In the genomic region with DNA sequence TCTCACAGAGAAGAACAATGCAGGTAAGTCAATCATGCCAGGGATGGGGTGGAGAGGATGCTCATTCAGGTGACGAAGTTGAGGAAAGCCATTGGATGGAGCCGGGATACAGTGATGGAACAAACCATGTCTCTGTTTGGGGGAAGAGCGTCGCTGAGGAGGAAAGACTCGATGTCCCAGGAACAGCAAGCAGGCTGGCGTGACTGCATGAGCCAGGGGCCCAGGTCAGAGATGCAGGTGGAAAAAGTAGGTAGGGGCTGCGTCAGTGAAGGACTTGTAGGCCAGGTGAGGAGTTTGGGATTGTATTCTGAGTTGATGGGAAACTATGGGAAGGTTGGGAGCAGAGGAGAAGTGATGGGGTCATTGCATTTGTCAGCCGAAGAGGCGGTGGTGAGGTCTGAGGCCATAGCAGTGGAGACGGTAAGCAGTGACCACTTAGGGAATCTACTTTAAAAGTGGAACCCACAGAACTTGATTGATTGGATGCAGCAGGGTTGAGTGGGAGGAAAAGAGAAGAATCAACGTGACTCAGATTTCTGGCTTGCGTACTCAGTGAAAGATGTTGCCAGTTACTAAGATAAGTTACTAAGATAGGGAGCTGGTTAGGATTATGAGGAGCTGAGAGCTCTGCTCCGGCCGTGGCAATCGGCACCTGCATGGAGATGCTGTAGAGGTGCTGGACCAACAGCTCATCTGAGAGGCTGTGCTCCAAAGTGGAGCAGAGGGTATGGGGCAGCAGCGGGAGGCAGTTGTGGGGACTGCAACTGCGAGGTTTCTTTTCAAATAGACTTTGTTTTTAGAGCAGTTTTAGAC, we compare ENCODE assay signal across 13 cellular contexts. TPM values are rescaled to one million over a fixed set of nuclear protein-coding genes. Genes with fewer than 3 reads are reported as not detected.
DNase-seq lines count a peak whose midpoint lies in the region; ATAC-seq, FAIRE-seq and TF ChIP-seq lines count a peak whose summit lies in the region.
"Had no signal": no experiment of that assay in that cellular context is flagged by ENCODE, and none has a peak within 500 bp of the region (broad histone marks: within the 10 kb centered on the region; RNA-seq: fewer than 3 reads in every experiment).

No MANE protein-coding gene starts in this region.

- intact Hi-C loops in PC-3 (cut with micrococcal nuclease) = no loop called here

- H3K9me2 ChIP-seq in PC-3 (replicated peaks; ENCODE audit: low read length) = no peaks in the 10 kb centered on the region

- FAIRE-seq in astrocyte (lab: Jason Lieb, UNC) = no peak

- H3K36me3 ChIP-seq in PC-3 (ENCODE audit: low read depth, low read length) = no peaks in the 10 kb centered on the region
- no peaks in the 10 kb centered on the region for H3K36me3 ChIP-seq in astrocyte (ENCODE audit: insufficient read depth, low read length)

- no peak overlapping the region for H2AFZ ChIP-seq in PC-3 (ENCODE audit: low read length)
- H2AFZ ChIP-seq in astrocyte (ENCODE audit: low read depth, low read length) = no peak overlapping the region

- peaks cover 72% of the 10 kb centered on the region for H3K4me1 Mint-ChIP-seq in activated CD4-positive, alpha-beta T cell treated with anti-CD3 and anti-CD28 coated beads, Interleukin-2, amount 10 ng/mL, durations not matched to agents 7 days and 5 days
- H3K4me1 Mint-ChIP-seq in astrocyte (ENCODE audit: low read depth, unreplicated experiment) (peaks cover 17% of the 10 kb centered on the region), WTC11 (no peaks in the 10 kb centered on the region)

- TF ChIP-seq CTCF in PC-3 (conservative IDR thresholded peaks at IDR 0.05; ENCODE audit: low read depth, low read length) (no peak), astrocyte (IDR thresholded peaks at IDR 0.05; ENCODE audit: insufficient read depth, low read depth, low read length) (no peak), WTC11 (IDR thresholded peaks at IDR 0.05) (no peak)

- H3K27ac ChIP-seq in PC-3 (ENCODE audit: low read length) (no peak overlapping the region), astrocyte (ENCODE audit: low read depth, low read length) (no peak overlapping the region)

- H4K20me1 ChIP-seq in PC-3 (ENCODE audit: low read length) (no peaks in the 10 kb centered on the region), astrocyte (ENCODE audit: insufficient read depth, low read length) (no peaks in the 10 kb centered on the region)

- 0 out of 2 replicates have a peak overlapping the region, but pooled peaks have one; percentile 10 for H3K4me2 ChIP-seq in PC-3 (ENCODE audit: low read length)
- peak overlapping the region; percentile 25 for H3K4me2 ChIP-seq in astrocyte (ENCODE audit: low read length)

- ATAC-seq in PC-3 (peak; percentile 74), WTC11 (no peak)

- H3K4me3 Mint-ChIP-seq in activated CD4-positive, alpha-beta T cell treated with anti-CD3 and anti-CD28 coated beads, Interleukin-2, amount 10 ng/mL, durations not matched to agents 7 days and 5 days = no peak overlapping the region
- H3K4me3 Mint-ChIP-seq in astrocyte (ENCODE audit: unreplicated experiment) (no peak overlapping the region), WTC11 (no peak overlapping the region)
- H3K4me3 Mint-ChIP-seq: activated B cell treated with CpG ODN at 0.5 μM for 24 hours, mesothelial cell of epicardium had no signal

- no peak for DNase-seq in activated CD4-positive, alpha-beta T cell treated with anti-CD3 and anti-CD28 coated beads, Interleukin-2, amount 10 ng/mL, durations not matched to agents 7 days and 5 days
- no peak for DNase-seq in activated CD4-positive, alpha-beta T cell treated with anti-CD3 and anti-CD28 coated beads for 4 hours
- DNase-seq in PC-3 = peak; percentile 55
- peak; percentile 94 for DNase-seq in astrocyte (ENCODE audit: low read depth)
- DNase-seq in non-pigmented ciliary epithelial cell (ENCODE audit: low read depth) = peak; percentile 36
- DNase-seq in kidney glomerular epithelial cell (lab: John Stamatoyannopoulos, UW) = no peak
- no peak for DNase-seq in WTC11 (ENCODE audit: low spot score)
- DNase-seq in ecto neural progenitor cell (ENCODE audit: low spot score) = no peak
- DNase-seq: activated B cell treated with CpG ODN at 0.5 μM for 24 hours; central memory CD4-positive, alpha-beta T cell; GF-D8 had no signal

- peaks cover 5% of the 10 kb centered on the region for H3K36me3 Mint-ChIP-seq in activated CD4-positive, alpha-beta T cell treated with anti-CD3 and anti-CD28 coated beads, Interleukin-2, amount 10 ng/mL, durations not matched to agents 7 days and 5 days (ENCODE audit: low read depth)
- H3K36me3 Mint-ChIP-seq in astrocyte (ENCODE audit: low read depth, unreplicated experiment) (no peaks in the 10 kb centered on the region), WTC11 (no peaks in the 10 kb centered on the region)
- H3K36me3 Mint-ChIP-seq: mesothelial cell of epicardium had no signal

- POLR2A ChIA-PET in activated CD4-positive, alpha-beta T cell treated with anti-CD3 and anti-CD28 coated beads, Interleukin-2, amount 10 ng/mL, durations not matched to agents 7 days and 5 days (lab: Charles Lee) = no interaction called here
- POLR2A ChIA-PET in PC-3 (lab: Charles Lee; ENCODE audit: unreplicated experiment) = no interaction called here
- POLR2A ChIA-PET in WTC11 (lab: Charles Lee) = interaction anchor here (0.7 kb wide), 1 partner anchor 327 kb away, joined by 4 read pairs; no protein-coding TSS in a partner anchor

- no TSS peak for BruUV-seq in PC-3 (replicated peaks; lab: Mats Ljungman, UMichigan)

- no peak overlapping the region for H3K9ac ChIP-seq in PC-3 (ENCODE audit: low read length)
- H3K9ac ChIP-seq in astrocyte (ENCODE audit: low read length) = no peak overlapping the region

- peaks cover under 1% of the 10 kb centered on the region; the same call in 1 of the 2 replicates for H3K27me3 ChIP-seq in PC-3 (ENCODE audit: low read length)
- peaks cover 15% of the 10 kb centered on the region for H3K27me3 ChIP-seq in astrocyte (ENCODE audit: insufficient read depth, low read length)

- H3K9me3 ChIP-seq in PC-3 (ENCODE audit: low read length) (no peaks in the 10 kb centered on the region), astrocyte (ENCODE audit: insufficient read depth, low read depth, low read length) (no peaks in the 10 kb centered on the region)

- CTCF ChIA-PET in activated CD4-positive, alpha-beta T cell treated with anti-CD3 and anti-CD28 coated beads, Interleukin-2, amount 10 ng/mL, durations not matched to agents 7 days and 5 days (lab: Charles Lee) = interaction anchor here (1.1 to 8.8 kb wide), 4 partner anchors 9 to 128 kb away, joined by 4 to 83 read pairs (median 13); partner anchors contain the start of gene PFKFB3
- CTCF ChIA-PET in PC-3 (lab: Charles Lee) = interaction anchor here (0.6 kb wide), 1 partner anchor 15 kb away, joined by 3 read pairs; no protein-coding TSS in a partner anchor
- CTCF ChIA-PET in WTC11 (lab: Charles Lee) = interaction anchor here (0.9 to 1.7 kb wide), 3 partner anchors 12 to 41 kb away, joined by 3 to 9 read pairs (median 5); no protein-coding TSS in a partner anchor

- H3K4me1 ChIP-seq in PC-3 (ENCODE audit: insufficient read depth, low read length) = no peaks in the 10 kb centered on the region; the same call in 1 of the 2 replicates
- H3K4me1 ChIP-seq in astrocyte (ENCODE audit: insufficient read depth, low read length) = peaks cover 4% of the 10 kb centered on the region

- H3K9me3 Mint-ChIP-seq in activated CD4-positive, alpha-beta T cell treated with anti-CD3 and anti-CD28 coated beads, Interleukin-2, amount 10 ng/mL, durations not matched to agents 7 days and 5 days = no peaks in the 10 kb centered on the region
- H3K9me3 Mint-ChIP-seq in astrocyte (ENCODE audit: unreplicated experiment) = peaks cover 2% of the 10 kb centered on the region
- H3K9me3 Mint-ChIP-seq in WTC11 = no peaks in the 10 kb centered on the region
- H3K9me3 Mint-ChIP-seq: activated B cell treated with CpG ODN at 0.5 μM for 24 hours, mesothelial cell of epicardium had no signal

- H3K27ac Mint-ChIP-seq in activated CD4-positive, alpha-beta T cell treated with anti-CD3 and anti-CD28 coated beads, Interleukin-2, amount 10 ng/mL, durations not matched to agents 7 days and 5 days = peak overlapping the region; percentile 63
- H3K27ac Mint-ChIP-seq in astrocyte (ENCODE audit: unreplicated experiment) (peak overlapping the region; percentile 76), WTC11 (no peak overlapping the region)
- H3K27ac Mint-ChIP-seq: mesothelial cell of epicardium had no signal

- H3K4me3 ChIP-seq in PC-3 (ENCODE audit: low read length) (no peak overlapping the region), astrocyte (ENCODE audit: insufficient read depth, low read depth, low read length) (no peak overlapping the region)
- H3K4me3 ChIP-seq: skin epidermis had no signal

- peaks cover 2% of the 10 kb centered on the region for H3K27me3 Mint-ChIP-seq in activated CD4-positive, alpha-beta T cell treated with anti-CD3 and anti-CD28 coated beads, Interleukin-2, amount 10 ng/mL, durations not matched to agents 7 days and 5 days
- H3K27me3 Mint-ChIP-seq in astrocyte (ENCODE audit: low read depth, unreplicated experiment) (peaks cover 15% of the 10 kb centered on the region), WTC11 (ENCODE audit: low read depth) (peaks cover 6% of the 10 kb centered on the region)
- H3K27me3 Mint-ChIP-seq: activated B cell treated with CpG ODN at 0.5 μM for 24 hours had no signal

- no peaks in the 10 kb centered on the region for H3F3A ChIP-seq in PC-3 (ENCODE audit: low read length, unreplicated experiment)

- H3K79me2 ChIP-seq in PC-3 (ENCODE audit: low read length) (no peaks in the 10 kb centered on the region), astrocyte (ENCODE audit: insufficient read depth, low read length) (no peaks in the 10 kb centered on the region)

TF ChIP-seq in WTC11, 78 proteins besides CTCF, POLR2A, EP300 and RAD21 (continues in another document):
- TF ChIP-seq FOXK1 (CRISPR knock-in tag; IDR thresholded peaks at IDR 0.05) (no peak), ZNF423 (CRISPR knock-in tag; IDR thresholded peaks at IDR 0.05) (no peak), CREB1 (CRISPR knock-in tag; IDR thresholded peaks at IDR 0.05) (no peak), RELA (CRISPR knock-in tag; IDR thresholded peaks at IDR 0.05; ENCODE audit: borderline replicate concordance) (no peak), OVOL2 (CRISPR knock-in tag; IDR thresholded peaks at IDR 0.05; ENCODE audit: borderline replicate concordance) (no peak)

RNA-seq across cellular contexts. Expression of gene IL2RA, which starts 12.5 kb away (rescaled TPM):
- total RNA-seq in activated CD4-positive, alpha-beta T cell treated with anti-CD3 and anti-CD28 coated beads, Interleukin-2, amount 10 ng/mL, durations not matched to agents 7 days and 5 days = 100 to 1,000 TPM; 124 to 142 TPM
- not detected in 2 replicates for total RNA-seq in PC-3 (2014; rRNA removed)
- not detected in 2 replicates for total RNA-seq in astrocyte
- total RNA-seq in WTC11 (2021) = 0.31 to 0.41 TPM (median 0.32 TPM) in 3 replicates
- total RNA-seq: mesothelial cell of epicardium had no signal

RNA-seq across cellular contexts. Expression of gene RBM17, which starts 14.1 kb away (rescaled TPM):
- 100 to 1,000 TPM; 164 to 177 TPM for total RNA-seq in activated CD4-positive, alpha-beta T cell treated with anti-CD3 and anti-CD28 coated beads, Interleukin-2, amount 10 ng/mL, durations not matched to agents 7 days and 5 days
- total RNA-seq in PC-3 (2014; rRNA removed) = 28.4 and 42.0 TPM in 2 replicates
- 69.7 and 71.3 TPM in 2 replicates for total RNA-seq in astrocyte
- total RNA-seq in WTC11 (2021) = 117 to 160 TPM (median 118 TPM) in 3 replicates

Comparison
In these comparisons a context has a peak if more than half of its experiments do, and no peak if none do; other contexts are left out.
1. DNase-seq: peak in PC-3 (single experiment), astrocyte (single experiment) and non-pigmented ciliary epithelial cell (single experiment); none in activated CD4-positive, alpha-beta T cell treated with anti-CD3 and anti-CD28 coated beads, Interleukin-2, amount 10 ng/mL, durations not matched to agents 7 days and 5 days (single experiment), activated CD4-positive, alpha-beta T cell treated with anti-CD3 and anti-CD28 coated beads for 4 hours (0 of 2), kidney glomerular epithelial cell (single experiment), WTC11 (single experiment) and ecto neural progenitor cell (single experiment).
2. RNA of gene IL2RA, which starts 12.5 kb away (total RNA-seq): 124 to 142 TPM in activated CD4-positive, alpha-beta T cell treated with anti-CD3 and anti-CD28 coated beads, Interleukin-2, amount 10 ng/mL, durations not matched to agents 7 days and 5 days; 0.31 to 0.41 TPM in WTC11, not detected in astrocyte and not detected in PC-3; every median in the first group is over 10 times any median in the second.